8 cellular contexts compared by ENCODE assay signal in genomic region chr1:35642472-35642955, GRCh38. TPM values are rescaled to one million over a fixed set of nuclear protein-coding genes. Genes with fewer than 3 reads are reported as not detected.
A peak's percentile ranks its signal among the peaks of the same experiment; 100 is the strongest.
DNase-seq lines count a peak whose midpoint lies in the region; ATAC-seq and TF ChIP-seq lines count a peak whose summit lies in the region.

No MANE protein-coding gene starts in this region.

- H3K4me1 ChIP-seq in H9 (ENCODE audit: insufficient read depth, low read length) (peaks cover 2% of the 10 kb centered on the region; the same call in 1 of the 2 replicates), PC-3 (ENCODE audit: insufficient read depth, low read length) (peaks cover 14% of the 10 kb centered on the region), duodenal mucosa (ENCODE audit: control insufficient read depth in 1 of 2, insufficient read depth in 2 of 2, low read length in 2 of 2) (peaks cover 15 to 24% of the 10 kb centered on the region in 2 donors)

- peak; percentile 34 for DNase-seq in H9
- no peak for DNase-seq in PC-3
- DNase-seq in progenitor cell of endocrine pancreas (ENCODE audit: low spot score, unreplicated experiment) = no peak
- DNase-seq in activated CD4-positive, CD25-positive, alpha-beta regulatory T cell treated with anti-CD3 and anti-CD28 coated beads, Interleukin-2, amount 50 U/mL, for 72 hours = no peak
- no peak for DNase-seq in DMS 273 (lab: John Stamatoyannopoulos, UW; ENCODE audit: unreplicated experiment)
- no peak for DNase-seq in iPS-NIHi7 (ENCODE audit: extremely low spot score)

- no peak overlapping the region for H2BK20ac ChIP-seq in H9 (ENCODE audit: low read depth, low read length, poor library complexity, severe bottlenecking)

- H3K27me3 ChIP-seq in H9 (ENCODE audit: insufficient read depth, low read length) = no peaks in the 10 kb centered on the region; the same call in 1 of the 2 replicates
- H3K27me3 ChIP-seq in PC-3 (ENCODE audit: low read length) = no peaks in the 10 kb centered on the region
- peaks cover 0 to 11% of the 10 kb centered on the region in 2 donors for H3K27me3 ChIP-seq in duodenal mucosa (ENCODE audit: control insufficient read depth in 1 of 2, insufficient read depth in 2 of 2, low read length in 2 of 2)

- intact Hi-C loops in PC-3 (cut with micrococcal nuclease) = loop anchor here (5.0 kb wide), 2 partner anchors 75 to 130 kb away; partner anchors contain the start of gene C1orf216

- H3K23ac ChIP-seq in H9 (ENCODE audit: insufficient read length, low read depth, low read length) = no peak overlapping the region

- no peaks in the 10 kb centered on the region for H3K79me1 ChIP-seq in H9 (ENCODE audit: insufficient read depth, low read depth, low read length, poor library complexity, severe bottlenecking)

- no peaks in the 10 kb centered on the region for H3K9me3 ChIP-seq in H9 (ENCODE audit: control insufficient read depth, low read depth, low read length)
- no peaks in the 10 kb centered on the region for H3K9me3 ChIP-seq in PC-3 (ENCODE audit: low read length)
- H3K9me3 ChIP-seq in duodenal mucosa (ENCODE audit: control insufficient read depth in 1 of 2, low read length in 2 of 2) = no peaks in the 10 kb centered on the region

- H3K9ac ChIP-seq in H9 (ENCODE audit: extremely low read depth, insufficient read length, low read length) (no peak overlapping the region), PC-3 (ENCODE audit: low read length) (peak overlapping the region; percentile 96), duodenal mucosa (ENCODE audit: low read depth in 1 of 2, low read length in 2 of 2) (peak overlapping the region; percentile 92 to 95)

- H3K79me2 ChIP-seq in H9 (ENCODE audit: insufficient read depth, low read length) = peaks cover 18% of the 10 kb centered on the region; the same call in 1 of the 2 replicates
- H3K79me2 ChIP-seq in PC-3 (ENCODE audit: low read length) = peaks cover 38% of the 10 kb centered on the region

- POLR2A ChIA-PET in PC-3 (lab: Charles Lee; ENCODE audit: unreplicated experiment) = interaction anchor here (0.7 kb wide), 1 partner anchor 663 kb away, joined by 12 read pairs; no protein-coding TSS in a partner anchor

- no peak overlapping the region for H3K14ac ChIP-seq in H9 (ENCODE audit: insufficient read depth, low read length)

- H2AFZ ChIP-seq in H9 (ENCODE audit: low read length) = no peak overlapping the region
- peak overlapping the region; percentile 74 for H2AFZ ChIP-seq in PC-3 (ENCODE audit: low read length)

- ATAC-seq in PC-3 (no peak), GM19395 (IDR thresholded peaks at IDR 0.05; ENCODE audit: unreplicated experiment) (no peak)

- H3K9me3 Mint-ChIP-seq in H9 (peaks cover 6 to 11% of the 10 kb centered on the region in 2 experiments), progenitor cell of endocrine pancreas (ENCODE audit: low read depth) (no peaks in the 10 kb centered on the region)

- no peak overlapping the region for H3K18ac ChIP-seq in H9 (ENCODE audit: insufficient read length, low read depth, low read length)

- H2BK120ac ChIP-seq in H9 (ENCODE audit: low read depth, low read length, poor library complexity, severe bottlenecking) = no peak overlapping the region

- H3K4me3 ChIP-seq in PC-3 (ENCODE audit: low read length) = peak overlapping the region; percentile 95
- H3K4me3 ChIP-seq in duodenal mucosa (ENCODE audit: low read depth in 1 of 2, low read length in 2 of 2) = peak overlapping the region; percentile 94 to 99

- H3K36me3 ChIP-seq in PC-3 (ENCODE audit: low read depth, low read length) = 0 out of 2 replicates have a peak, but pooled peaks cover 3% of the 10 kb centered on the region
- H3K36me3 ChIP-seq in duodenal mucosa (ENCODE audit: control insufficient read depth in 1 of 2, insufficient read depth in 2 of 2, low read length in 2 of 2) = no peaks in the 10 kb centered on the region

- H3K4me3 Mint-ChIP-seq in H9 (peak overlapping the region; percentile 100), progenitor cell of endocrine pancreas (ENCODE audit: low read depth) (peak overlapping the region; percentile 100)

- CTCF ChIA-PET in PC-3 (lab: Charles Lee) = no interaction called here

- H3F3A ChIP-seq in PC-3 (ENCODE audit: low read length, unreplicated experiment) = no peaks in the 10 kb centered on the region

- H3K27ac ChIP-seq in H9 (ENCODE audit: insufficient read length, low read depth, low read length) = no peak overlapping the region
- peak overlapping the region; percentile 79 for H3K27ac ChIP-seq in PC-3 (ENCODE audit: low read length)
- H3K27ac ChIP-seq in duodenal mucosa (ENCODE audit: low read depth, low read length) = no peak overlapping the region

- H3K27me3 Mint-ChIP-seq in H9 (ENCODE audit: low read depth) = peaks cover 24% of the 10 kb centered on the region
- H3K27me3 Mint-ChIP-seq in progenitor cell of endocrine pancreas = peaks cover 12% of the 10 kb centered on the region

- no peak overlapping the region for H4K91ac ChIP-seq in H9 (ENCODE audit: insufficient read length, low read depth, low read length)

- no peak overlapping the region for H3K56ac ChIP-seq in H9 (ENCODE audit: insufficient read length, low read depth, low read length)

- H2BK15ac ChIP-seq in H9 (ENCODE audit: low read depth, low read length) = no peak overlapping the region

- no peaks in the 10 kb centered on the region for H3K9me2 ChIP-seq in PC-3 (replicated peaks; ENCODE audit: low read length)

- no peak overlapping the region for H3K4ac ChIP-seq in H9 (ENCODE audit: low read depth, low read length)

- TF ChIP-seq CTCF in H9 (conservative IDR thresholded peaks at IDR 0.05) = 0 out of 3 replicates have a peak, but pooled peaks have one; percentile 14
- no peak for TF ChIP-seq CTCF in PC-3 (conservative IDR thresholded peaks at IDR 0.05; ENCODE audit: low read depth, low read length)
- TF ChIP-seq CTCF in progenitor cell of endocrine pancreas (IDR thresholded peaks at IDR 0.05; ENCODE audit: unreplicated experiment) = no peak

- H4K5ac ChIP-seq in H9 (ENCODE audit: insufficient read length, low read depth, low read length) = no peak overlapping the region

- H3K27ac Mint-ChIP-seq in H9 = peak overlapping the region in 1 of 3 experiments; percentile 100; a peak in 1 of 7 replicates
- peak overlapping the region; percentile 100 for H3K27ac Mint-ChIP-seq in progenitor cell of endocrine pancreas

- no peak overlapping the region for H3K4me2 ChIP-seq in H9 (ENCODE audit: insufficient read depth, insufficient read length, low read length)
- peak overlapping the region; percentile 79 for H3K4me2 ChIP-seq in PC-3 (ENCODE audit: low read length)

- H3K23me2 ChIP-seq in H9 (ENCODE audit: insufficient read length, low read depth, low read length, poor library complexity, severe bottlenecking) = peaks cover 9% of the 10 kb centered on the region

- no peak overlapping the region for H3T11ph ChIP-seq in H9 (ENCODE audit: low read length)

- H3K4me1 Mint-ChIP-seq in H9 = peaks cover 15 to 17% of the 10 kb centered on the region in 2 experiments
- peaks cover 27% of the 10 kb centered on the region for H3K4me1 Mint-ChIP-seq in progenitor cell of endocrine pancreas (ENCODE audit: low read depth)

- no peak overlapping the region for H2AK5ac ChIP-seq in H9 (ENCODE audit: insufficient read length, low read length)

- no peak overlapping the region for H2BK12ac ChIP-seq in H9 (ENCODE audit: insufficient read length, low read depth, low read length)

- no peaks in the 10 kb centered on the region for H4K20me1 ChIP-seq in H9 (ENCODE audit: control insufficient read depth, insufficient read depth, insufficient read length)
- peaks cover 20% of the 10 kb centered on the region for H4K20me1 ChIP-seq in PC-3 (ENCODE audit: low read length)

- no peak overlapping the region for H4K8ac ChIP-seq in H9 (replicated peaks; ENCODE audit: insufficient read length, low read depth, low read length)

- H2BK5ac ChIP-seq in H9 (ENCODE audit: insufficient read length, low read length) = no peak overlapping the region

- WGBS in H9 (ENCODE audit: extremely low coverage, insufficient read length, low lambda C conversion rate) = no CpG with 5 or more reads among the region's 14 CpGs

- no TSS peak for BruUV-seq in PC-3 (replicated peaks; lab: Mats Ljungman, UMichigan)

- H3K36me3 Mint-ChIP-seq in H9 (ENCODE audit: insufficient read depth in 1 of 3, low read depth in 3 of 3) (peaks cover 3 to 10% (median 5%) of the 10 kb centered on the region in 3 experiments), progenitor cell of endocrine pancreas (ENCODE audit: insufficient read depth) (peaks cover 3% of the 10 kb centered on the region)

RNA-seq across cellular contexts. Expression of gene PSMB2, which starts 1.2 kb away (rescaled TPM):
- total RNA-seq in H9 (2021) = 86.0 and 93.1 TPM in 2 replicates
- total RNA-seq in PC-3 (2014; rRNA removed) = 61.2 and 88.7 TPM in 2 replicates
- total RNA-seq in progenitor cell of endocrine pancreas = 70.4 and 73.0 TPM in 2 replicates
